In the genomic region with DNA sequence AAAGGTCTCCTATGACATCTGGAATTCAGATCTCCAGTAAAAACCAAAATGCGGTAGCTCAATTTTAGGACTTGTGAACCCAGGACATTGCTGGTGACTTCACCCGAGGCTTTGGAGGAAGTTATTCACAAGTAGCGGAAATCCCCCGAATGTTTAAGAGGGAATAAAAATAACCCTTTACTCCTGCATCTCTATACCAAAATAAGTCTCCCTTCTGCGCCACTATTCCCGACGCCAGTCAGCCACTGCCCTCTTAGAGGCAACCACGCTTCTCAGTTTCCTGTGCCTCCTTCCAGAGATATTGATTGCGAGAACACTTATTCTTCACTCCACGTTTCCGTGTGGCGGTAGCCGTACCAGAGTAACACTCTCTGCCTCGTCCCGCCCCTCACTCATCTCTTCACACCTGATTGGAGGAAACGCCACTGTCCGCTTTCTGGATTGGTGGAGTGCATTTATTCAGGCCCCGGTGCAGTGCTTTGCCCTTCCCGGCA, we compare ENCODE assay signal across 8 cellular contexts. TPM values are rescaled to one million over a fixed set of nuclear protein-coding genes. Genes with fewer than 3 reads are reported as not detected.
DNase-seq lines count a peak whose midpoint lies in the region; ATAC-seq, FAIRE-seq and TF ChIP-seq lines count a peak whose summit lies in the region.

No MANE protein-coding gene starts in this region.

- peaks cover 22% of the 10 kb centered on the region for H3K27me3 Mint-ChIP-seq in activated naive CD4-positive, alpha-beta T cell treated with anti-CD3 and anti-CD28 coated beads, Interleukin-2, amount 10 ng/mL, durations not matched to agents 7 days and 5 days

- TF ChIP-seq POLR2A in GM12892 (IDR thresholded peaks at IDR 0.05; ENCODE audit: low read depth, low read length): no peak
- TF ChIP-seq POLR2A in HCT116 (IDR thresholded peaks at IDR 0.05; ENCODE audit: borderline replicate concordance, extremely low read depth, insufficient read depth, insufficient read length): no peak

- no peak overlapping the region for H3K4me3 ChIP-seq in HCT116 (replicated peaks in 1 of 2; ENCODE audit: low read depth in 1 of 2, low read length in 2 of 2)
- no peak overlapping the region for H3K4me3 ChIP-seq in Panc1 (ENCODE audit: low read depth in 2 of 2, low read length in 2 of 2)
- peak overlapping the region; percentile 17 for H3K4me3 ChIP-seq in mononuclear cell (ENCODE audit: low read length)
- H3K4me3 ChIP-seq in thoracic aorta: peak overlapping the region; percentile 43
- H3K4me3 ChIP-seq in foreskin fibroblast (ENCODE audit: low read depth in 1 of 2, low read length in 2 of 2): no peak overlapping the region

- no peaks in the 10 kb centered on the region for H3K36me3 Mint-ChIP-seq in activated naive CD4-positive, alpha-beta T cell treated with anti-CD3 and anti-CD28 coated beads, Interleukin-2, amount 10 ng/mL, durations not matched to agents 7 days and 5 days

- DNase-seq in GM12892 (ENCODE audit: insufficient read length) (peak; percentile 68), HCT116 (ENCODE audit: low read depth, low spot score) (no peak), Panc1 (ENCODE audit: low read depth, low spot score) (no peak), thoracic aorta (ENCODE audit: low spot score) (no peak), foreskin fibroblast (no peak), DMS53 (lab: John Stamatoyannopoulos, UW) (no peak)
- DNase-seq in activated naive CD4-positive, alpha-beta T cell treated with anti-CD3 and anti-CD28 coated beads, Interleukin-2, amount 10 ng/mL, durations not matched to agents 7 days and 5 days: peak; percentile 43

- RAD21 ChIA-PET in HCT116 (lab: Charles Lee; ENCODE audit: low non-redundant PET in 1 of 2, low total read pairs in 2 of 2, uncharacterized antibody in 2 of 2, unreplicated experiment in 2 of 2): no interaction called here

- H3K27ac ChIP-seq in HCT116 (ENCODE audit: low read depth, low read length): no peak overlapping the region
- H3K27ac ChIP-seq in Panc1 (ENCODE audit: low read length): no peak overlapping the region
- peak overlapping the region in 1 of 2 donors; percentile 33 for H3K27ac ChIP-seq in thoracic aorta

- 0 out of 4 replicates have a peak, but pooled peaks cover 0 to 3% of the 10 kb centered on the region in 2 experiments for H3K36me3 ChIP-seq in HCT116 (ENCODE audit: control insufficient read depth in 1 of 2, insufficient read depth in 2 of 2, low read length in 2 of 2)
- no peaks in the 10 kb centered on the region for H3K36me3 ChIP-seq in Panc1 (ENCODE audit: control insufficient read depth, insufficient read depth, low read length)
- peaks cover 5% of the 10 kb centered on the region for H3K36me3 ChIP-seq in thoracic aorta

- no peaks in the 10 kb centered on the region for H4K20me1 ChIP-seq in HCT116 (ENCODE audit: insufficient read depth)

- no peak overlapping the region for H3K27ac Mint-ChIP-seq in activated naive CD4-positive, alpha-beta T cell treated with anti-CD3 and anti-CD28 coated beads, Interleukin-2, amount 10 ng/mL, durations not matched to agents 7 days and 5 days

- no peaks in the 10 kb centered on the region for H3K79me2 ChIP-seq in HCT116 (ENCODE audit: insufficient read depth, low read length)

- no peaks in the 10 kb centered on the region for H3K27me3 ChIP-seq in HCT116 (ENCODE audit: insufficient read depth, low read length)
- H3K27me3 ChIP-seq in Panc1 (ENCODE audit: control insufficient read depth, insufficient read depth, low read length): no peaks in the 10 kb centered on the region
- no peaks in the 10 kb centered on the region for H3K27me3 ChIP-seq in mononuclear cell (ENCODE audit: insufficient read depth, low read length)
- H3K27me3 ChIP-seq in thoracic aorta (replicated peaks; ENCODE audit: insufficient read depth): no peaks in the 10 kb centered on the region

- ATAC-seq in HCT116 (peak; percentile 70), Panc1 (0 out of 2 replicates have a peak, but pooled peaks have one; percentile 34), thoracic aorta (ENCODE audit: insufficient number of reproducible peaks, low FRiP score, low read depth) (no peak)

- no peaks in the 10 kb centered on the region for H3K9me2 ChIP-seq in HCT116 (ENCODE audit: insufficient read depth)

- H3K4me1 Mint-ChIP-seq in activated naive CD4-positive, alpha-beta T cell treated with anti-CD3 and anti-CD28 coated beads, Interleukin-2, amount 10 ng/mL, durations not matched to agents 7 days and 5 days: peaks cover 6% of the 10 kb centered on the region

- TF ChIP-seq RAD21 in HCT116 (IDR thresholded peaks at IDR 0.05; ENCODE audit: low read depth): no peak

- intact Hi-C loops in HCT116 (cut with micrococcal nuclease) (no loop called here), Panc1 (cut with micrococcal nuclease; ENCODE audit: unreplicated experiment) (no loop called here)

- no peak overlapping the region for H3K4me2 ChIP-seq in HCT116 (ENCODE audit: low read length)

- H3K9ac ChIP-seq in HCT116 (ENCODE audit: low read length): no peak overlapping the region

- BruUV-seq in HCT116 (replicated peaks; lab: Mats Ljungman, UMichigan) (no TSS peak), Panc1 (replicated peaks; lab: Mats Ljungman, UMichigan) (no TSS peak)

- H3K9me3 Mint-ChIP-seq in activated naive CD4-positive, alpha-beta T cell treated with anti-CD3 and anti-CD28 coated beads, Interleukin-2, amount 10 ng/mL, durations not matched to agents 7 days and 5 days: peaks cover 9% of the 10 kb centered on the region

- no peak overlapping the region for H2AFZ ChIP-seq in HCT116 (ENCODE audit: low read depth, low read length, poor library complexity, severe bottlenecking)

- H3K9me3 ChIP-seq in HCT116 (ENCODE audit: control insufficient read depth in 1 of 2, insufficient read depth in 1 of 2, low read depth in 1 of 2, low read length in 2 of 2): peaks cover 6 to 9% of the 10 kb centered on the region in 2 experiments; a peak in 2 of 4 replicates
- H3K9me3 ChIP-seq in Panc1 (ENCODE audit: control insufficient read depth, insufficient read depth, low read depth, low read length): 0 out of 2 replicates have a peak, but pooled peaks cover 3% of the 10 kb centered on the region
- H3K9me3 ChIP-seq in mononuclear cell (ENCODE audit: low read depth, low read length): no peaks in the 10 kb centered on the region
- peaks cover 3% of the 10 kb centered on the region for H3K9me3 ChIP-seq in thoracic aorta

- H3K4me3 Mint-ChIP-seq in activated naive CD4-positive, alpha-beta T cell treated with anti-CD3 and anti-CD28 coated beads, Interleukin-2, amount 10 ng/mL, durations not matched to agents 7 days and 5 days: peak overlapping the region; percentile 53

- H3K4me1 ChIP-seq in HCT116 (ENCODE audit: control insufficient read depth in 1 of 2, insufficient read depth in 2 of 2, low read length in 2 of 2) (no peaks in the 10 kb centered on the region), Panc1 (ENCODE audit: control insufficient read depth, insufficient read depth, low read length) (no peaks in the 10 kb centered on the region), mononuclear cell (ENCODE audit: insufficient read depth, low read length) (peaks cover 17% of the 10 kb centered on the region), thoracic aorta (ENCODE audit: control insufficient read depth in 1 of 2, low read depth in 2 of 2) (peaks cover 22 to 41% of the 10 kb centered on the region in 2 donors)

- in situ Hi-C loops in Panc1 (cut with HindIII; ENCODE audit: low pct_unique_long_range_greater_than_20kb, low sequenced_read_pairs): no loop called here

- TF ChIP-seq CTCF in HCT116 (IDR thresholded peaks at IDR 0.05 in 2 of 3, conservative IDR thresholded peaks at IDR 0.05 in 1 of 3; ENCODE audit: borderline replicate concordance in 1 of 3, insufficient read depth in 1 of 3, low read depth in 2 of 3, low read length in 2 of 3) (no peak), Panc1 (IDR thresholded peaks at IDR 0.05) (no peak), thoracic aorta (IDR thresholded peaks at IDR 0.05) (no peak), foreskin fibroblast (IDR thresholded peaks at IDR 0.05; ENCODE audit: low read depth, low read length) (no peak)

- FAIRE-seq in GM12892 (lab: Jason Lieb, UNC): peak; percentile 79

- POLR2A ChIA-PET in HCT116 (lab: Charles Lee): interaction anchor here (0.6 kb wide), 1 partner anchor 191 kb away, joined by 4 read pairs; a partner anchor contains a TSS
- POLR2A ChIA-PET in Panc1 (lab: Charles Lee): no interaction called here

- CTCF ChIA-PET in HCT116 (lab: Charles Lee) (no interaction called here), Panc1 (lab: Charles Lee) (no interaction called here)
- CTCF ChIA-PET in activated naive CD4-positive, alpha-beta T cell treated with anti-CD3 and anti-CD28 coated beads, Interleukin-2, amount 10 ng/mL, durations not matched to agents 7 days and 5 days (lab: Charles Lee): no interaction called here

TF ChIP-seq in HCT116, 20 proteins besides CTCF, POLR2A, EP300 and RAD21 (continues in another document):
- TF ChIP-seq SP1 (IDR thresholded peaks at IDR 0.05; ENCODE audit: low read depth): no peak
- TF ChIP-seq CEBPB (IDR thresholded peaks at IDR 0.05; ENCODE audit: low read depth): no peak
- TF ChIP-seq, protein P1, sequence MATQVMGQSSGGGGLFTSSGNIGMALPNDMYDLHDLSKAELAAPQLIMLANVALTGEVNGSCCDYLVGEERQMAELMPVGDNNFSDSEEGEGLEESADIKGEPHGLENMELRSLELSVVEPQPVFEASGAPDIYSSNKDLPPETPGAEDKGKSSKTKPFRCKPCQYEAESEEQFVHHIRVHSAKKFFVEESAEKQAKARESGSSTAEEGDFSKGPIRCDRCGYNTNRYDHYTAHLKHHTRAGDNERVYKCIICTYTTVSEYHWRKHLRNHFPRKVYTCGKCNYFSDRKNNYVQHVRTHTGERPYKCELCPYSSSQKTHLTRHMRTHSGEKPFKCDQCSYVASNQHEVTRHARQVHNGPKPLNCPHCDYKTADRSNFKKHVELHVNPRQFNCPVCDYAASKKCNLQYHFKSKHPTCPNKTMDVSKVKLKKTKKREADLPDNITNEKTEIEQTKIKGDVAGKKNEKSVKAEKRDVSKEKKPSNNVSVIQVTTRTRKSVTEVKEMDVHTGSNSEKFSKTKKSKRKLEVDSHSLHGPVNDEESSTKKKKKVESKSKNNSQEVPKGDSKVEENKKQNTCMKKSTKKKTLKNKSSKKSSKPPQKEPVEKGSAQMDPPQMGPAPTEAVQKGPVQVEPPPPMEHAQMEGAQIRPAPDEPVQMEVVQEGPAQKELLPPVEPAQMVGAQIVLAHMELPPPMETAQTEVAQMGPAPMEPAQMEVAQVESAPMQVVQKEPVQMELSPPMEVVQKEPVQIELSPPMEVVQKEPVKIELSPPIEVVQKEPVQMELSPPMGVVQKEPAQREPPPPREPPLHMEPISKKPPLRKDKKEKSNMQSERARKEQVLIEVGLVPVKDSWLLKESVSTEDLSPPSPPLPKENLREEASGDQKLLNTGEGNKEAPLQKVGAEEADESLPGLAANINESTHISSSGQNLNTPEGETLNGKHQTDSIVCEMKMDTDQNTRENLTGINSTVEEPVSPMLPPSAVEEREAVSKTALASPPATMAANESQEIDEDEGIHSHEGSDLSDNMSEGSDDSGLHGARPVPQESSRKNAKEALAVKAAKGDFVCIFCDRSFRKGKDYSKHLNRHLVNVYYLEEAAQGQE (IDR thresholded peaks at IDR 0.05; ENCODE audit: low read depth): no peak

RNA-seq across cellular contexts. Expression of a gene that starts 27.4 kb away (rescaled TPM):
- polyA plus RNA-seq in GM12892 (2012; ENCODE audit: missing spikeins): 0.51 TPM
- 32.6 TPM for total RNA-seq in HCT116 (2021; ENCODE audit: unreplicated experiment)
- 22.0 and 26.1 TPM in 2 replicates for polyA plus RNA-seq in HCT116 (2012)
- total RNA-seq in Panc1 (2021; ENCODE audit: unreplicated experiment): 13.8 TPM
- 8.2 TPM for polyA plus RNA-seq in Panc1 (2012; ENCODE audit: insufficient read length)
- 0.10 TPM for total RNA-seq in mononuclear cell
- total RNA-seq in thoracic aorta: 100 to 1,000 TPM in 1 of 2 donors, 10 to 100 TPM in 1; 84.7 to 110 TPM

Comparison
In these comparisons a context has a peak if more than half of its experiments do, and no peak if none do; other contexts are left out.
1. DNase-seq: peak in GM12892 (single experiment) and activated naive CD4-positive, alpha-beta T cell treated with anti-CD3 and anti-CD28 coated beads, Interleukin-2, amount 10 ng/mL, durations not matched to agents 7 days and 5 days (single experiment); none in HCT116 (single experiment), Panc1 (single experiment), thoracic aorta (single experiment), foreskin fibroblast (0 of 2) and DMS53 (single experiment).
2. H3K4me3 ChIP-seq: peak in mononuclear cell (single experiment) and thoracic aorta (single experiment); none in HCT116 (0 of 2), Panc1 (0 of 2) and foreskin fibroblast (0 of 2).
3. RNA of a gene that starts 27.4 kb away (total RNA-seq): 84.7 to 110 TPM in thoracic aorta, 32.6 TPM in HCT116 (single experiment) and 13.8 TPM in Panc1 (single experiment); 0.10 TPM in mononuclear cell (single experiment); every median in the first group is over 10 times any median in the second.